11 cellular contexts compared by ENCODE assay signal in genomic region chr16:86577314-86577971, GRCh38. TPM values are rescaled to one million over a fixed set of nuclear protein-coding genes. Genes with fewer than 3 reads are reported as not detected.
DNase-seq lines count a peak whose midpoint lies in the region; FAIRE-seq and TF ChIP-seq lines count a peak whose summit lies in the region.
"Had no signal": no experiment of that assay in that cellular context is flagged by ENCODE, and none has a peak within 500 bp of the region (broad histone marks: within the 10 kb centered on the region; RNA-seq: fewer than 3 reads in every experiment).

No MANE protein-coding gene starts in this region.

- H3K36me3 Mint-ChIP-seq in osteocyte (ENCODE audit: unreplicated experiment) = peaks cover 27% of the 10 kb centered on the region
- H3K36me3 Mint-ChIP-seq: naive thymus-derived CD4-positive, alpha-beta T cell; T-cell had no signal

- no peak for FAIRE-seq in frontal cortex (lab: Jason Lieb, UNC)

- H3K27ac Mint-ChIP-seq in osteocyte (ENCODE audit: unreplicated experiment) = peak overlapping the region; percentile 100
- H3K27ac Mint-ChIP-seq: naive thymus-derived CD4-positive, alpha-beta T cell; T-cell had no signal

- no peak overlapping the region for H2AFZ ChIP-seq in OCI-LY7 (ENCODE audit: low read length)
- H2AFZ ChIP-seq in fibroblast of lung (ENCODE audit: low read length) = no peak overlapping the region

- DNase-seq in Daoy (ENCODE audit: low read depth) (peak; percentile 68), OCI-LY7 (ENCODE audit: low spot score) (no peak), fibroblast of lung (ENCODE audit: low read depth in 2 of 2) (peak; percentile 80 to 93), osteocyte (ENCODE audit: extremely low spot score, unreplicated experiment) (no peak), NCI-H774 (lab: John Stamatoyannopoulos, UW) (no peak), frontal cortex (ENCODE audit: low spot score in 2 of 2) (no peak), uterus (no peak), D341Med (ENCODE audit: low spot score) (no peak)
- DNase-seq: dorsolateral prefrontal cortex; naive thymus-derived CD4-positive, alpha-beta T cell; T-cell had no signal

- no peaks in the 10 kb centered on the region for H3K27me3 Mint-ChIP-seq in osteocyte (ENCODE audit: unreplicated experiment)

- H4K20me1 ChIP-seq in OCI-LY7 (ENCODE audit: insufficient read depth, low read length) (no peaks in the 10 kb centered on the region), fibroblast of lung (ENCODE audit: control insufficient read depth, extremely low read depth, insufficient read depth, low read length) (no peaks in the 10 kb centered on the region)

- H3K4me3 ChIP-seq in OCI-LY7 (ENCODE audit: low read depth, low read length, poor library complexity, severe bottlenecking) = no peak overlapping the region
- peak overlapping the region; percentile 62 to 86 (median 76) for H3K4me3 ChIP-seq in fibroblast of lung (replicated peaks in 1 of 4; ENCODE audit: control extremely low read depth in 1 of 4, insufficient read depth in 1 of 4, low read depth in 3 of 4, low read length in 4 of 4)
- no peak overlapping the region for H3K4me3 ChIP-seq in uterus

- H3K79me2 ChIP-seq in OCI-LY7 (ENCODE audit: insufficient read depth, low read depth, low read length) (no peaks in the 10 kb centered on the region), fibroblast of lung (ENCODE audit: control insufficient read depth, insufficient read depth, low read length) (peaks cover 51% of the 10 kb centered on the region)

- CTCF ChIA-PET in OCI-LY7 (lab: Charles Lee; ENCODE audit: unreplicated experiment) = no interaction called here

- peak overlapping the region; percentile 63; the same call in 1 of the 2 replicates for H3K4me2 ChIP-seq in OCI-LY7 (ENCODE audit: low read length)
- H3K4me2 ChIP-seq in fibroblast of lung (ENCODE audit: extremely low read depth, insufficient read depth, low read length) = peak overlapping the region; percentile 86

- TF ChIP-seq CTCF in OCI-LY7 (conservative IDR thresholded peaks at IDR 0.05; ENCODE audit: low read length) (no peak), fibroblast of lung (conservative IDR thresholded peaks at IDR 0.05 in 1 of 2, IDR thresholded peaks at IDR 0.05 in 1 of 2; ENCODE audit: low read depth in 1 of 2, low read length in 2 of 2) (no peak), osteocyte (IDR thresholded peaks at IDR 0.05) (no peak), uterus (IDR thresholded peaks at IDR 0.05) (no peak)

- H3K9me3 ChIP-seq in OCI-LY7 (ENCODE audit: low read length) (no peaks in the 10 kb centered on the region), fibroblast of lung (ENCODE audit: control insufficient read depth, insufficient read depth, low read depth, low read length) (no peaks in the 10 kb centered on the region), uterus (no peaks in the 10 kb centered on the region)

- POLR2A ChIA-PET in OCI-LY7 (lab: Charles Lee) = no interaction called here

- no peaks in the 10 kb centered on the region for H3K9me3 Mint-ChIP-seq in osteocyte (ENCODE audit: unreplicated experiment)
- H3K9me3 Mint-ChIP-seq: T-cell had no signal

- H3K4me1 Mint-ChIP-seq in osteocyte (ENCODE audit: unreplicated experiment) = peaks cover 89% of the 10 kb centered on the region

- no TSS peak for BruUV-seq in OCI-LY7 (replicated peaks; lab: Mats Ljungman, UMichigan)

- H3K36me3 ChIP-seq in OCI-LY7 (ENCODE audit: insufficient read depth, low read length) (no peaks in the 10 kb centered on the region), fibroblast of lung (ENCODE audit: control insufficient read depth, insufficient read depth, low read length) (peaks cover 2% of the 10 kb centered on the region), uterus (no peaks in the 10 kb centered on the region)

- H3K27me3 ChIP-seq in fibroblast of lung (ENCODE audit: control insufficient read depth, insufficient read depth, low read length) = no peaks in the 10 kb centered on the region
- peaks cover 0 to 33% of the 10 kb centered on the region in 2 donors for H3K27me3 ChIP-seq in uterus

- H3K4me1 ChIP-seq in OCI-LY7 (ENCODE audit: insufficient read depth, low read length, poor library complexity, severe bottlenecking) (peaks cover 11% of the 10 kb centered on the region), fibroblast of lung (ENCODE audit: control insufficient read depth, extremely low read depth, insufficient read depth, low read length) (peaks cover 15% of the 10 kb centered on the region), uterus (no peaks in the 10 kb centered on the region)

- no peaks in the 10 kb centered on the region for H3K9me2 ChIP-seq in OCI-LY7 (ENCODE audit: insufficient read depth, low read length)

- H3K4me3 Mint-ChIP-seq in osteocyte (ENCODE audit: unreplicated experiment) = peak overlapping the region; percentile 98

- H3K9ac ChIP-seq in fibroblast of lung (ENCODE audit: insufficient read depth, low read length) = peak overlapping the region; percentile 87

- no peak for TF ChIP-seq POLR2A in uterus (IDR thresholded peaks at IDR 0.05)

- H3K27ac ChIP-seq in OCI-LY7 (ENCODE audit: low read depth, low read length, poor library complexity, severe bottlenecking) (no peak overlapping the region), fibroblast of lung (ENCODE audit: insufficient read depth, low read length) (peak overlapping the region; percentile 97), uterus (no peak overlapping the region)

- intact Hi-C loops in OCI-LY7 (cut with micrococcal nuclease; ENCODE audit: unreplicated experiment) (no loop called here), uterus (cut with DNase I; ENCODE audit: low total_unique reads) (no loop called here)

RNA-seq across cellular contexts. Expression of gene FOXL1, which starts 0.9 kb away (rescaled TPM):
- 4.9 and 5.0 TPM in 2 replicates for total RNA-seq in Daoy (2014; rRNA removed; shearing (Covaris generic))
- total RNA-seq in OCI-LY7 (2014; rRNA removed; shearing (Covaris generic)) = 1.7 and 1.9 TPM in 2 replicates
- 1.8 and 2.4 TPM in 2 replicates for total RNA-seq in OCI-LY7 (2022)
- total RNA-seq in fibroblast of lung = 24.1 and 27.4 TPM in 2 replicates
- polyA plus RNA-seq in fibroblast of lung = 5.9 and 19.0 TPM in 2 replicates
- 9.4 and 31.1 TPM in 2 replicates for polyA plus RNA-seq in fibroblast of lung (2012)
- 4.9 and 6.9 TPM in 2 replicates for polyA minus RNA-seq in fibroblast of lung (ENCODE audit: low replicate concordance)
- total RNA-seq in osteocyte = 6.4 and 9.3 TPM in 2 replicates
- total RNA-seq in frontal cortex = 0.82 TPM
- 1 to 10 TPM in 1 of 4 donors, under 1 TPM in 2, not detected in 1; under 0.01 to 3.2 (median 0.76) TPM for total RNA-seq in uterus
- total RNA-seq: naive thymus-derived CD4-positive, alpha-beta T cell; T-cell had no signal
- polyA plus RNA-seq: naive thymus-derived CD4-positive, alpha-beta T cell had no signal

RNA-seq across cellular contexts. Expression of gene FOXC2, which starts 10.8 kb away (rescaled TPM):
- total RNA-seq in Daoy (2014; rRNA removed; shearing (Covaris generic)) = 4.6 and 5.4 TPM in 2 replicates
- total RNA-seq in OCI-LY7 (2014; rRNA removed; shearing (Covaris generic)) = not detected in 2 replicates
- total RNA-seq in OCI-LY7 (2022) = 0.15 TPM in 1 of 2 replicates, not detected in the other
- 0.26 and 0.50 TPM in 2 replicates for total RNA-seq in fibroblast of lung
- polyA plus RNA-seq in fibroblast of lung = 1.1 and 1.5 TPM in 2 replicates
- polyA plus RNA-seq in fibroblast of lung (2012) = 4.5 and 7.2 TPM in 2 replicates
- 1.6 and 1.9 TPM in 2 replicates for polyA minus RNA-seq in fibroblast of lung (ENCODE audit: low replicate concordance)
- total RNA-seq in osteocyte = 91.8 and 93.4 TPM in 2 replicates
- 0.41 TPM for total RNA-seq in frontal cortex
- total RNA-seq in uterus = 1 to 10 TPM in 1 of 4 donors, under 1 TPM in 1, not detected in 2; 0.21 to 2.6 TPM
- total RNA-seq: naive thymus-derived CD4-positive, alpha-beta T cell; T-cell had no signal
- polyA plus RNA-seq: naive thymus-derived CD4-positive, alpha-beta T cell had no signal

RNA-seq across cellular contexts. Expression of gene MTHFSD, which starts 22.4 kb away (rescaled TPM):
- total RNA-seq in Daoy (2014; rRNA removed; shearing (Covaris generic)) = 6.5 and 13.9 TPM in 2 replicates
- 12.2 and 15.0 TPM in 2 replicates for total RNA-seq in OCI-LY7 (2014; rRNA removed; shearing (Covaris generic))
- total RNA-seq in OCI-LY7 (2022) (26.0 and 33.5 TPM in 2 replicates), fibroblast of lung (13.6 and 19.3 TPM in 2 replicates), osteocyte (12.1 and 14.1 TPM in 2 replicates), frontal cortex (11.8 TPM), uterus (10 to 100 TPM in 2 of 4 donors, 1 to 10 TPM in 2; 2.9 to 26.0 (median 13.1) TPM)
- 11.4 and 13.1 TPM in 2 replicates for polyA plus RNA-seq in fibroblast of lung
- polyA plus RNA-seq in fibroblast of lung (2012) = 9.3 and 9.7 TPM in 2 replicates
- 5.9 and 16.3 TPM in 2 replicates for polyA minus RNA-seq in fibroblast of lung (ENCODE audit: low replicate concordance)

Comparison
In these comparisons a context has a peak if more than half of its experiments do, and no peak if none do; other contexts are left out.
1. DNase-seq: peak in Daoy (single experiment) and fibroblast of lung (2 of 2); none in OCI-LY7 (single experiment), osteocyte (single experiment), NCI-H774 (single experiment), frontal cortex (0 of 2), uterus (0 of 2) and D341Med (single experiment).
2. H3K4me3 ChIP-seq: peak in fibroblast of lung (4 of 4); none in OCI-LY7 (single experiment) and uterus (0 of 2).
3. RNA of gene FOXC2, which starts 10.8 kb away (total RNA-seq): 91.8 to 93.4 TPM in osteocyte; 4.6 to 5.4 TPM in Daoy, 0.26 to 0.50 TPM in fibroblast of lung, 0.41 TPM in frontal cortex (single experiment), 0.21 to 2.6 TPM in uterus and 0.15 TPM in OCI-LY7; every median in the first group is over 10 times any median in the second.